Comparison of ENCODE assay signal across 10 cellular contexts in the genomic region with DNA sequence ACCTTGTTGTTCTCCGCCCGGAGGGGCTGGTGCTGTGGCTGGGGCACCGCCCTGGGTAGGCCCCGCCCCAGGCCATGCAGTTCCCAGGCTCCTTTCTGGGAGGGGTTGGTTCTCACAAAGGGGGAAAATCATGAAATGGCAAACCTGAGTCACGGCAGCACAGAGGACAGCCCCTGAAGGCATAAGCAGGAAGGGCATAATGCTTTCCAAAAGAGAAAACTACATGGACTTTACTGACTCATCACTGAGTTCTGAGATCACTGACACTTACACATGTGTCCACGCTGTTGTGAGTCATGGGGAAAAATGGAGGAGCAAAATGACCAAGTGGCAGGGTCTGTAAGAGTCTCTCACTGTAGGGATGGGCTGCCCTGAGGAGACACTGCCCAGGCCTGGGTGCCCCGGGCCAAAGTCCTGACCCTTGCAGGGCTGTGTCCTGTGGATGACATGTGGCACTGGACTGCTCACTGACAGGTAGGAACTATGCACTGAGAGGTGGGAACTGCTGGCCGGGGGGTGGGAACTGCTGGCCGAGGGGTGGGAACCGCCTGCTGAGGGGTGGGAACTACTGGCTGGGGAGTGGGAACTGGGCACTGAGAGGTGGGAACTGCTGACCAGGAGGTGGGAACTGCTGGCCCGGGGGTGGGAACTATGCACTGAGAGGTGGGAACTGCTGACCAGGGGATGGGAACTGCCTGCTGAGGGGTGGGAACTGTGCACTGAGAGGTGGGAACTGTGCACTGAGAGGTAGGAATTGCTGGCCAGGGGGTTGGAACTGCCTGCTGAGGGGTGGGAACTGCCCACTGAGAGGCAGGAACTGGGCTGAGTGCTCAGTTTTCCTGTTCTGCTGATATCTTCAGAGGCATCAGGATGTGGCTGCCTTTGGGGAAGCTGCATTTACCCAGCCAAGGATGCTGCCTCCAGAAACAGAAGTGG.
DNase-seq lines count a peak whose midpoint lies in the region; ATAC-seq and TF ChIP-seq lines count a peak whose summit lies in the region.
"Had no signal": no experiment of that assay in that cellular context is flagged by ENCODE, and none has a peak within 500 bp of the region (broad histone marks: within the 10 kb centered on the region; RNA-seq: fewer than 3 reads in every experiment).

No MANE protein-coding gene starts in this region.

- H3K4me1 Mint-ChIP-seq in activated CD8-positive, alpha-beta memory T cell treated with anti-CD3 and anti-CD28 coated beads, Interleukin-2, amount 10 ng/mL, durations not matched to agents 7 days and 5 days: no peaks in the 10 kb centered on the region
- H3K4me1 Mint-ChIP-seq in endodermal cell: no peaks in the 10 kb centered on the region

- ATAC-seq in activated CD8-positive, alpha-beta memory T cell treated with anti-CD3 and anti-CD28 coated beads, Interleukin-2, amount 10 ng/mL, durations not matched to agents 7 days and 5 days: no peak
- peak; percentile 72 for ATAC-seq in thoracic aorta (ENCODE audit: insufficient number of reproducible peaks, low FRiP score, low read depth)
- ATAC-seq: CD8-positive, alpha-beta T cell had no signal

- TF ChIP-seq CTCF in right atrium auricular region (IDR thresholded peaks at IDR 0.05): no peak
- TF ChIP-seq CTCF in thoracic aorta (IDR thresholded peaks at IDR 0.05): no peak
- no peak for TF ChIP-seq CTCF in endodermal cell (conservative IDR thresholded peaks at IDR 0.05)

- H3K27me3 ChIP-seq in right atrium auricular region (no peaks in the 10 kb centered on the region), thoracic aorta (replicated peaks; ENCODE audit: insufficient read depth) (no peaks in the 10 kb centered on the region), endodermal cell (ENCODE audit: control insufficient read depth, insufficient read depth, low read length, poor library complexity, severe bottlenecking) (no peaks in the 10 kb centered on the region)

- H3K9me3 ChIP-seq in right atrium auricular region (no peaks in the 10 kb centered on the region), thoracic aorta (no peaks in the 10 kb centered on the region), endodermal cell (ENCODE audit: control insufficient read depth, low read length) (no peaks in the 10 kb centered on the region)

- H3K27ac Mint-ChIP-seq in activated CD8-positive, alpha-beta memory T cell treated with anti-CD3 and anti-CD28 coated beads, Interleukin-2, amount 10 ng/mL, durations not matched to agents 7 days and 5 days: no peak overlapping the region
- no peak overlapping the region for H3K27ac Mint-ChIP-seq in endodermal cell
- H3K27ac Mint-ChIP-seq: CD8-positive, alpha-beta T cell had no signal

- H3K9ac ChIP-seq in endodermal cell (ENCODE audit: extremely low read depth, low read length, poor library complexity, severe bottlenecking): no peak overlapping the region

- CTCF ChIA-PET in activated CD8-positive, alpha-beta memory T cell treated with anti-CD3 and anti-CD28 coated beads, Interleukin-2, amount 10 ng/mL, durations not matched to agents 7 days and 5 days (lab: Charles Lee): no interaction called here

- WGBS in endodermal cell (ENCODE audit: insufficient coverage in 1 of 2, insufficient read length in 1 of 2), 2 experiments: 90 to 94% methylated on average over 5 to 11 of the region's 11 CpGs

- no peaks in the 10 kb centered on the region for H3K9me3 Mint-ChIP-seq in activated CD8-positive, alpha-beta memory T cell treated with anti-CD3 and anti-CD28 coated beads, Interleukin-2, amount 10 ng/mL, durations not matched to agents 7 days and 5 days (ENCODE audit: low read depth)
- H3K9me3 Mint-ChIP-seq in endodermal cell: peaks cover 16% of the 10 kb centered on the region
- H3K9me3 Mint-ChIP-seq: CD8-positive, alpha-beta T cell had no signal

- peak; percentile 36 for DNase-seq in activated CD8-positive, alpha-beta memory T cell treated with anti-CD3 and anti-CD28 coated beads, Interleukin-2, amount 10 ng/mL, durations not matched to agents 7 days and 5 days
- no peak for DNase-seq in activated CD8-positive, alpha-beta memory T cell treated with anti-CD3 and anti-CD28 coated beads, Interleukin-2, amount 50 U/mL, for 48 hours
- DNase-seq in UCSD-AML1 (lab: John Stamatoyannopoulos, UW; ENCODE audit: unreplicated experiment) (peak; percentile 77), right atrium auricular region (ENCODE audit: low spot score) (peak; percentile 91), thoracic aorta (ENCODE audit: low spot score) (peak; percentile 70), NCI-H1417 (lab: John Stamatoyannopoulos, UW) (no peak), endodermal cell (no peak), NCI-H2227 treated with DMSO at 0.1 percent for 48 hours (lab: John Stamatoyannopoulos, UW) (no peak)
- DNase-seq: effector memory CD4-positive, alpha-beta T cell had no signal

- H3K36me3 ChIP-seq in right atrium auricular region (no peaks in the 10 kb centered on the region), thoracic aorta (no peaks in the 10 kb centered on the region), endodermal cell (ENCODE audit: control insufficient read depth, insufficient read depth, low read length) (no peaks in the 10 kb centered on the region)

- H3K4me1 ChIP-seq in right atrium auricular region (peaks cover 0 to 27% of the 10 kb centered on the region in 2 donors), thoracic aorta (ENCODE audit: control insufficient read depth in 1 of 2, low read depth in 2 of 2) (peaks cover 17 to 88% of the 10 kb centered on the region in 2 donors), endodermal cell (ENCODE audit: control insufficient read depth, insufficient read depth, low read length) (no peaks in the 10 kb centered on the region)

- H3K27ac ChIP-seq in right atrium auricular region (peak overlapping the region; percentile 58 to 60), thoracic aorta (peak overlapping the region; percentile 67 to 85), endodermal cell (ENCODE audit: low read depth, low read length) (no peak overlapping the region)

- H3K36me3 Mint-ChIP-seq in activated CD8-positive, alpha-beta memory T cell treated with anti-CD3 and anti-CD28 coated beads, Interleukin-2, amount 10 ng/mL, durations not matched to agents 7 days and 5 days: no peaks in the 10 kb centered on the region
- H3K36me3 Mint-ChIP-seq in endodermal cell (ENCODE audit: low read depth): no peaks in the 10 kb centered on the region
- H3K36me3 Mint-ChIP-seq: CD8-positive, alpha-beta T cell had no signal

- H3K27me3 Mint-ChIP-seq in activated CD8-positive, alpha-beta memory T cell treated with anti-CD3 and anti-CD28 coated beads, Interleukin-2, amount 10 ng/mL, durations not matched to agents 7 days and 5 days: no peaks in the 10 kb centered on the region
- H3K27me3 Mint-ChIP-seq in endodermal cell (ENCODE audit: insufficient read depth): peaks cover 3% of the 10 kb centered on the region

- H3K4me3 ChIP-seq in right atrium auricular region (no peak overlapping the region), thoracic aorta (no peak overlapping the region), endodermal cell (ENCODE audit: low read length) (no peak overlapping the region)

- H3K4me3 Mint-ChIP-seq in activated CD8-positive, alpha-beta memory T cell treated with anti-CD3 and anti-CD28 coated beads, Interleukin-2, amount 10 ng/mL, durations not matched to agents 7 days and 5 days: no peak overlapping the region
- no peak overlapping the region for H3K4me3 Mint-ChIP-seq in endodermal cell
- H3K4me3 Mint-ChIP-seq: CD8-positive, alpha-beta T cell had no signal

Comparison
In these comparisons a context has a peak if more than half of its experiments do, and no peak if none do; other contexts are left out.
1. DNase-seq: peak in activated CD8-positive, alpha-beta memory T cell treated with anti-CD3 and anti-CD28 coated beads, Interleukin-2, amount 10 ng/mL, durations not matched to agents 7 days and 5 days (single experiment), UCSD-AML1 (single experiment), right atrium auricular region (single experiment) and thoracic aorta (single experiment); none in activated CD8-positive, alpha-beta memory T cell treated with anti-CD3 and anti-CD28 coated beads, Interleukin-2, amount 50 U/mL, for 48 hours (single experiment), NCI-H1417 (0 of 3), endodermal cell (single experiment) and NCI-H2227 treated with DMSO at 0.1 percent for 48 hours (single experiment).